8 cellular contexts compared by ENCODE assay signal in the genomic region with DNA sequence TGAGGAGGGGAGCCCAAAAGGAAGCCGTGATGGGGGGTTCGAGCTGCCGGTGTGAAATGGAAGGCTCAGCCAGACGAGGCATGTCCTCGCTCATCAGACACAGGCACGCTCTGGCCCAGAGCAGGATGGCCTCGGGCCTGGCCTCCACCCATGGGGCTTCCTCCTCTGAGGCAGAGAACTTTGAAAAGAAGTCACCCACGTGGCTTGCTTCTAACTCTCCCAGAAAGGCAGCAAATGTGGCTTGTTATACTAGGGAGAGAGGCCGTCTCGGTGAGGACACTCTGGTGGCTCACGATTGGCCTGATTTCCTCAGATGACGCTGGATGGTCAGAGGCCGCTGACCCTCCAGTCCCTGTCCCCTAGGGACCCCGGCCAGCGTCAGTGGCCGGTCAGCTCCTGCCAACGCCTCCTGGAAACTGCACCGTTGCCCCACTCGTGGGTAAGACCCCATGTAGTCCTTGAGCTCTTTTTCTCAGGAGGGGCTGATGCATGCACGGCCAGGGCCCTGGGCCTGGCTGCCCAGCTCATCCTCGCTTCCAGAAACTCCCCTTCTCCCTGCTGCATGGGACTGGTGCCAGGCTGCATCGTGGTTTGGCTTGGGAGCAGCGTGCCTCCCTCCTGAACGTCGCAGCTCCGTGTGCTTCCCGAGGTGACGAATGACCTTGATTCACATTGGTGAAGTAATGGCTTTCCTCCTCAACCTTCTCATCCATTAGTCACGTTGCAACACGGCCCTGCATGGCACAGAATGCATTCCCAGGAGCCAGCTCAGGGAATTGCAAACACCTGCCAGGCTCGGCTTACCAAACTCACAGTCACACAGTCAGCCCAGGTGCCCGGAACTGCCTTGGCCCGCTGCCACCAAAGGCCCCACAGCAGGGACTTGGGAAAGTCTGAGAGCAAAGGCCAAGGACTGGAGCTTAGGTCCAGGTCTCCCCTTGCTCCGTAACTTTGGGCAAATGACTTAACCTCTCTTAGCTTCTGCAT. TPM values are rescaled to one million over a fixed set of nuclear protein-coding genes. Genes with fewer than 3 reads are reported as not detected.
DNase-seq lines count a peak whose midpoint lies in the region; ATAC-seq and TF ChIP-seq lines count a peak whose summit lies in the region.

No MANE protein-coding gene starts in this region.

- TF ChIP-seq CTCF in Panc1 (IDR thresholded peaks at IDR 0.05) (no peak), foreskin fibroblast (IDR thresholded peaks at IDR 0.05; ENCODE audit: low read depth, low read length) (no peak)

- H3K9ac ChIP-seq in skeletal muscle satellite cell (ENCODE audit: low read depth, low read length), result peak overlapping the region; percentile 85

- peak overlapping the region; percentile 23 for H3K4me2 ChIP-seq in skeletal muscle satellite cell (ENCODE audit: low read length)

- no peak overlapping the region for H3K27ac Mint-ChIP-seq in T-helper 2 cell treated with Interferon-gamma antibody and Interleukin-4, amounts not matched to agents 5 μg/mL and 100 μg/mL, for 36 hours

- H3K27me3 Mint-ChIP-seq in T-helper 2 cell treated with Interferon-gamma antibody and Interleukin-4, amounts not matched to agents 5 μg/mL and 100 μg/mL, for 36 hours (ENCODE audit: low read depth), result no peaks in the 10 kb centered on the region

- BruUV-seq in Panc1 (replicated peaks; lab: Mats Ljungman, UMichigan), result no TSS peak

- peak; percentile 27 for ATAC-seq in Panc1
- ATAC-seq in HG02759 (IDR thresholded peaks at IDR 0.05; ENCODE audit: unreplicated experiment), result no peak

- peak overlapping the region; percentile 100 for H3K27ac ChIP-seq in Panc1 (ENCODE audit: low read length)

- H3K4me1 Mint-ChIP-seq in T-helper 2 cell treated with Interferon-gamma antibody and Interleukin-4, amounts not matched to agents 5 μg/mL and 100 μg/mL, for 36 hours (ENCODE audit: low read depth), result peaks cover 20% of the 10 kb centered on the region

- H3K4me3 ChIP-seq in Panc1 (ENCODE audit: low read depth in 2 of 2, low read length in 2 of 2) (no peak overlapping the region), foreskin fibroblast (ENCODE audit: low read depth in 1 of 2, low read length in 2 of 2) (no peak overlapping the region), skeletal muscle satellite cell (ENCODE audit: low read length) (no peak overlapping the region)

- no peak overlapping the region for H3K4me3 Mint-ChIP-seq in T-helper 2 cell treated with Interferon-gamma antibody and Interleukin-4, amounts not matched to agents 5 μg/mL and 100 μg/mL, for 36 hours

- H3K9me3 ChIP-seq in Panc1 (ENCODE audit: control insufficient read depth, insufficient read depth, low read depth, low read length) (no peaks in the 10 kb centered on the region), skeletal muscle satellite cell (replicated peaks; ENCODE audit: low read length) (no peaks in the 10 kb centered on the region)

- intact Hi-C loops in Panc1 (cut with micrococcal nuclease; ENCODE audit: unreplicated experiment), result loop anchor here (10.0 kb wide), 1 partner anchor 195 kb away; no protein-coding TSS in a partner anchor

- in situ Hi-C loops in Panc1 (cut with HindIII; ENCODE audit: low pct_unique_long_range_greater_than_20kb, low sequenced_read_pairs), result loop anchor here (10.0 kb wide), 2 partner anchors 115 to 325 kb away; no protein-coding TSS in a partner anchor

- peak; percentile 89 for DNase-seq in HCEC 1CT
- DNase-seq in Panc1 (ENCODE audit: low read depth, low spot score), result peak; percentile 99
- DNase-seq in foreskin fibroblast, result peak; percentile 83 to 85
- DNase-seq in T-helper 2 cell treated with Interferon-gamma antibody and Interleukin-4, amounts not matched to agents 5 μg/mL and 100 μg/mL, for 36 hours (ENCODE audit: low spot score), result no peak
- DNase-seq in SW 1271 (lab: John Stamatoyannopoulos, UW), result no peak
- DNase-seq in T-helper 1 cell, result no peak

- H3K4me1 ChIP-seq in Panc1 (ENCODE audit: control insufficient read depth, insufficient read depth, low read length), result peaks cover 75% of the 10 kb centered on the region
- H3K4me1 ChIP-seq in skeletal muscle satellite cell (ENCODE audit: control insufficient read depth, insufficient read depth, low read length), result peaks cover 58% of the 10 kb centered on the region

- H3K9me3 Mint-ChIP-seq in T-helper 2 cell treated with Interferon-gamma antibody and Interleukin-4, amounts not matched to agents 5 μg/mL and 100 μg/mL, for 36 hours, result no peaks in the 10 kb centered on the region

- no peaks in the 10 kb centered on the region for H3K36me3 Mint-ChIP-seq in T-helper 2 cell treated with Interferon-gamma antibody and Interleukin-4, amounts not matched to agents 5 μg/mL and 100 μg/mL, for 36 hours (ENCODE audit: low read depth)

- H3K27me3 ChIP-seq in Panc1 (ENCODE audit: control insufficient read depth, insufficient read depth, low read length) (no peaks in the 10 kb centered on the region), skeletal muscle satellite cell (ENCODE audit: control insufficient read depth, insufficient read depth, low read length) (no peaks in the 10 kb centered on the region)

- CTCF ChIA-PET in Panc1 (lab: Charles Lee), result interaction anchor here (0.5 to 2.0 kb wide), 4 partner anchors 23 to 413 kb away, joined by 3 to 6 read pairs (median 4); no protein-coding TSS in a partner anchor

- H3K36me3 ChIP-seq in Panc1 (ENCODE audit: control insufficient read depth, insufficient read depth, low read length) (no peaks in the 10 kb centered on the region), skeletal muscle satellite cell (ENCODE audit: insufficient read depth, low read length) (no peaks in the 10 kb centered on the region)

- POLR2A ChIA-PET in Panc1 (lab: Charles Lee), result interaction anchor here (0.6 to 0.7 kb wide), 2 partner anchors 78 to 104 kb away, joined by 4 to 7 read pairs; no protein-coding TSS in a partner anchor

RNA-seq across cellular contexts. Expression of a gene that starts 58.8 kb away (rescaled TPM):
- 101 TPM for total RNA-seq in Panc1 (2021; ENCODE audit: unreplicated experiment)
- 73.5 TPM for polyA plus RNA-seq in Panc1 (2012; ENCODE audit: insufficient read length)
- 90.2 and 104 TPM in 2 replicates for total RNA-seq in skeletal muscle satellite cell (2012; rRNA removed)

Comparison
In these comparisons a context has a peak if more than half of its experiments do, and no peak if none do; other contexts are left out.
1. DNase-seq: peak in HCEC 1CT (single experiment), Panc1 (single experiment) and foreskin fibroblast (2 of 2); none in T-helper 2 cell treated with Interferon-gamma antibody and Interleukin-4, amounts not matched to agents 5 μg/mL and 100 μg/mL, for 36 hours (single experiment), SW 1271 (0 of 2) and T-helper 1 cell (0 of 5).